ENCODE assay signal across 28 cellular contexts in genomic region chr13:64234255-64234654, GRCh38.
DNase-seq lines count a peak whose midpoint lies in the region; FAIRE-seq and TF ChIP-seq lines count a peak whose summit lies in the region.
"Had no signal": no experiment of that assay in that cellular context is flagged by ENCODE, and none has a peak within 500 bp of the region (broad histone marks: within the 10 kb centered on the region; RNA-seq: fewer than 3 reads in every experiment).

No MANE protein-coding gene starts in this region.

- no peak overlapping the region for H3K4me2 ChIP-seq in MM.1S (ENCODE audit: low read depth, low read length)

- H3K4me1 Mint-ChIP-seq in mesothelial cell of epicardium = peaks cover 10% of the 10 kb centered on the region
- H3K4me1 Mint-ChIP-seq: activated naive CD4-positive, alpha-beta T cell treated with anti-CD3 and anti-CD28 coated beads, Interleukin-2, amount 50 U/mL, for 24 hours; naive thymus-derived CD8-positive, alpha-beta T cell had no signal

- no peak for TF ChIP-seq POLR2A in thyroid gland (IDR thresholded peaks at IDR 0.05)

- TF ChIP-seq CTCF in AG09309 (IDR thresholded peaks at IDR 0.05; ENCODE audit: control insufficient read depth, insufficient read depth, low read depth, low read length, missing control alignments) (no peak), fibroblast of villous mesenchyme (IDR thresholded peaks at IDR 0.05; ENCODE audit: insufficient read depth, low read depth, low read length) (no peak), mesothelial cell of epicardium (IDR thresholded peaks at IDR 0.05; ENCODE audit: unreplicated experiment) (no peak), thyroid gland (IDR thresholded peaks at IDR 0.05) (no peak), MM.1S (IDR thresholded peaks at IDR 0.05; ENCODE audit: low read length) (no peak)

- peak; percentile 11 for DNase-seq in AG09309 (ENCODE audit: low read depth)
- peak; percentile 1 for DNase-seq in HTR-8/SVneo (ENCODE audit: insufficient read length, low spot score)
- DNase-seq in astrocyte of the hippocampus (ENCODE audit: low read depth, low spot score) = peak; percentile 13
- DNase-seq in fibroblast of villous mesenchyme (ENCODE audit: low read depth) = peak; percentile 15
- DNase-seq in mesothelial cell of epicardium (ENCODE audit: low spot score in 2 of 2, unreplicated experiment in 2 of 2) = no peak
- no peak for DNase-seq in NCI-H446 (lab: John Stamatoyannopoulos, UW)
- no peak for DNase-seq in thyroid gland
- DNase-seq in MM.1S = no peak
- DNase-seq: activated CD4-positive, alpha-beta T cell treated with anti-CD3 and anti-CD28 coated beads, Interleukin-2, amount 50 U/mL, for 48 hours; activated CD8-positive, alpha-beta memory T cell treated with anti-CD3 and anti-CD28 coated beads, Interleukin-2, amount 50 U/mL, for 4 hours; anterior cingulate cortex; C1 segment of cervical spinal cord; Caco-2; gastrocnemius medialis; hypothalamus; left lung; midbrain; naive thymus-derived CD8-positive, alpha-beta T cell; NCI-H1092 treated with DMSO at 0.1 percent for 48 hours; NCI-H187 treated with DMSO at 0.1 percent for 48 hours; NCI-H82; stimulated activated CD4-positive, alpha-beta T cell treated with anti-CD3 and anti-CD28 coated beads, Interleukin-4, amount 100 ng/mL, for 4 hours; stimulated activated naive CD4-positive, alpha-beta T cell treated with Interleukin-2 at 50 U/mL for 16 hours; SW 1271; T1000; testis had no signal

- H3K9me3 Mint-ChIP-seq in mesothelial cell of epicardium = peaks cover 27% of the 10 kb centered on the region

- intact Hi-C loops in thyroid gland (cut with DNase I) = no loop called here

- no peak overlapping the region for H3K9ac ChIP-seq in MM.1S (ENCODE audit: low read length)

- H3K27me3 ChIP-seq in thyroid gland (no peaks in the 10 kb centered on the region), MM.1S (replicated peaks; ENCODE audit: insufficient read depth, low read length) (no peaks in the 10 kb centered on the region)
- H3K27me3 ChIP-seq: gastrocnemius medialis, left lung, testis, vagina had no signal

- H3K27me3 Mint-ChIP-seq in mesothelial cell of epicardium (ENCODE audit: low read depth) = no peaks in the 10 kb centered on the region
- H3K27me3 Mint-ChIP-seq: activated naive CD4-positive, alpha-beta T cell treated with anti-CD3 and anti-CD28 coated beads, Interleukin-2, amount 50 U/mL, for 24 hours; naive thymus-derived CD8-positive, alpha-beta T cell had no signal

- no peaks in the 10 kb centered on the region for H3K9me2 ChIP-seq in MM.1S (replicated peaks; ENCODE audit: insufficient read depth, low read length)

- H3K4me3 Mint-ChIP-seq in mesothelial cell of epicardium = no peak overlapping the region
- H3K4me3 Mint-ChIP-seq: activated naive CD4-positive, alpha-beta T cell treated with anti-CD3 and anti-CD28 coated beads, Interleukin-2, amount 50 U/mL, for 24 hours; naive thymus-derived CD8-positive, alpha-beta T cell had no signal

- H3K4me1 ChIP-seq in thyroid gland (no peaks in the 10 kb centered on the region), MM.1S (ENCODE audit: low read length) (no peaks in the 10 kb centered on the region)
- H3K4me1 ChIP-seq: gastrocnemius medialis, left lung, testis, vagina had no signal

- H3K9me3 ChIP-seq in thyroid gland (no peaks in the 10 kb centered on the region), MM.1S (replicated peaks; ENCODE audit: insufficient read depth, low read length) (no peaks in the 10 kb centered on the region)
- H3K9me3 ChIP-seq: gastrocnemius medialis, left lung, testis, vagina had no signal

- H3K27ac ChIP-seq in thyroid gland (no peak overlapping the region), MM.1S (ENCODE audit: low read length) (no peak overlapping the region)
- H3K27ac ChIP-seq: gastrocnemius medialis, left lung, testis, vagina had no signal

- no peak overlapping the region for H2AFZ ChIP-seq in MM.1S (ENCODE audit: low read length)

- no peak for FAIRE-seq in HTR-8/SVneo (lab: Jason Lieb, UNC)

- WGBS in thyroid gland, 2 donors = 95 to 97% methylated on average over 4 of the region's 4 CpGs

- no peaks in the 10 kb centered on the region for H3K79me2 ChIP-seq in MM.1S (ENCODE audit: low read length)

- H4K20me1 ChIP-seq in MM.1S (ENCODE audit: insufficient read depth, low read length) = no peaks in the 10 kb centered on the region

- H3K36me3 Mint-ChIP-seq in mesothelial cell of epicardium = peaks cover 7% of the 10 kb centered on the region
- H3K36me3 Mint-ChIP-seq: activated naive CD4-positive, alpha-beta T cell treated with anti-CD3 and anti-CD28 coated beads, Interleukin-2, amount 50 U/mL, for 24 hours; naive thymus-derived CD8-positive, alpha-beta T cell had no signal

- H3K36me3 ChIP-seq in thyroid gland (no peaks in the 10 kb centered on the region), MM.1S (replicated peaks; ENCODE audit: insufficient read depth, low read length) (no peaks in the 10 kb centered on the region)
- H3K36me3 ChIP-seq: gastrocnemius medialis, left lung, vagina had no signal

- no peak overlapping the region for H3K27ac Mint-ChIP-seq in mesothelial cell of epicardium
- H3K27ac Mint-ChIP-seq: activated naive CD4-positive, alpha-beta T cell treated with anti-CD3 and anti-CD28 coated beads, Interleukin-2, amount 50 U/mL, for 24 hours; naive thymus-derived CD8-positive, alpha-beta T cell had no signal

- H3K4me3 ChIP-seq in AG09309 (ENCODE audit: control insufficient read depth, low read depth, low read length) (no peak overlapping the region), fibroblast of villous mesenchyme (ENCODE audit: low read depth, low read length) (no peak overlapping the region), thyroid gland (replicated peaks in 1 of 3) (no peak overlapping the region), MM.1S (ENCODE audit: low read length) (no peak overlapping the region)
- H3K4me3 ChIP-seq: gastrocnemius medialis, left lung, testis, vagina had no signal

- H3F3A ChIP-seq in MM.1S (ENCODE audit: insufficient read depth, low read length) = no peaks in the 10 kb centered on the region

Comparison
In these comparisons a context has a peak if more than half of its experiments do, and no peak if none do; other contexts are left out.
1. DNase-seq: peak in AG09309 (single experiment), HTR-8/SVneo (single experiment), astrocyte of the hippocampus (single experiment) and fibroblast of villous mesenchyme (single experiment); none in mesothelial cell of epicardium (0 of 2), NCI-H446 (0 of 2), thyroid gland (0 of 2) and MM.1S (single experiment).